ENCODE assay signal across 10 cellular contexts in genomic region chr15:40150163-40150925, GRCh38. TPM values are rescaled to one million over a fixed set of nuclear protein-coding genes. Genes with fewer than 3 reads are reported as not detected.
DNase-seq lines count a peak whose midpoint lies in the region; ATAC-seq, FAIRE-seq and TF ChIP-seq lines count a peak whose summit lies in the region.
"Had no signal": no experiment of that assay in that cellular context is flagged by ENCODE, and none has a peak within 500 bp of the region (broad histone marks: within the 10 kb centered on the region; RNA-seq: fewer than 3 reads in every experiment).

No MANE protein-coding gene starts in this region.

- peak; percentile 54 for DNase-seq in activated CD8-positive, alpha-beta memory T cell treated with anti-CD3 and anti-CD28 coated beads for 24 hours
- no peak for DNase-seq in activated CD8-positive, alpha-beta memory T cell treated with anti-CD3 and anti-CD28 coated beads, Interleukin-2, amount 50 U/mL, for 48 hours
- DNase-seq in RKO (ENCODE audit: low spot score) (peak; percentile 74), fibroblast of pulmonary artery (ENCODE audit: low read depth) (peak; percentile 68), urothelium cell line (ENCODE audit: low spot score) (peak; percentile 87), retina (no peak), D341Med (ENCODE audit: low spot score) (no peak)
- DNase-seq in activated CD8-positive, alpha-beta T cell treated with anti-CD3 and anti-CD28 coated beads, Interleukin-2, amount 10 ng/mL, durations not matched to agents 7 days and 5 days, result no peak

- FAIRE-seq in urothelium cell line (lab: Jason Lieb, UNC), result peak; percentile 81

- H3K36me3 Mint-ChIP-seq in activated CD8-positive, alpha-beta T cell treated with anti-CD3 and anti-CD28 coated beads, Interleukin-2, amount 10 ng/mL, durations not matched to agents 7 days and 5 days (ENCODE audit: low read depth), result no peaks in the 10 kb centered on the region

- no peaks in the 10 kb centered on the region for H3K4me1 Mint-ChIP-seq in activated CD8-positive, alpha-beta T cell treated with anti-CD3 and anti-CD28 coated beads, Interleukin-2, amount 10 ng/mL, durations not matched to agents 7 days and 5 days (ENCODE audit: low read depth)

- CTCF ChIA-PET in activated CD8-positive, alpha-beta T cell treated with anti-CD3 and anti-CD28 coated beads, Interleukin-2, amount 10 ng/mL, durations not matched to agents 7 days and 5 days (lab: Charles Lee), result interaction anchor here (1.1 to 1.2 kb wide), 2 partner anchors 10 to 46 kb away, joined by 4 to 5 read pairs; no protein-coding TSS in a partner anchor

- H3K9me3 Mint-ChIP-seq in activated CD8-positive, alpha-beta T cell treated with anti-CD3 and anti-CD28 coated beads, Interleukin-2, amount 10 ng/mL, durations not matched to agents 7 days and 5 days (ENCODE audit: insufficient read depth), result no peaks in the 10 kb centered on the region

- no peak for ATAC-seq in activated CD8-positive, alpha-beta T cell treated with anti-CD3 and anti-CD28 coated beads, Interleukin-2, amount 10 ng/mL, durations not matched to agents 7 days and 5 days

- H3K4me3 ChIP-seq in fibroblast of pulmonary artery (replicated peaks; ENCODE audit: low read depth, low read length), result no peak overlapping the region
- H3K4me3 ChIP-seq: BLaER1, cardiac muscle cell had no signal

- POLR2A ChIA-PET in activated CD8-positive, alpha-beta T cell treated with anti-CD3 and anti-CD28 coated beads, Interleukin-2, amount 10 ng/mL, durations not matched to agents 7 days and 5 days (lab: Charles Lee), result no interaction called here

- no peak for TF ChIP-seq CTCF in fibroblast of pulmonary artery (IDR thresholded peaks at IDR 0.05; ENCODE audit: low read length, missing control alignments)

- H3K27ac Mint-ChIP-seq in activated CD8-positive, alpha-beta T cell treated with anti-CD3 and anti-CD28 coated beads, Interleukin-2, amount 10 ng/mL, durations not matched to agents 7 days and 5 days, result no peak overlapping the region

- no peak overlapping the region for H3K4me3 Mint-ChIP-seq in activated CD8-positive, alpha-beta T cell treated with anti-CD3 and anti-CD28 coated beads, Interleukin-2, amount 10 ng/mL, durations not matched to agents 7 days and 5 days

- H3K27me3 Mint-ChIP-seq in activated CD8-positive, alpha-beta T cell treated with anti-CD3 and anti-CD28 coated beads, Interleukin-2, amount 10 ng/mL, durations not matched to agents 7 days and 5 days (ENCODE audit: low read depth), result peaks cover 18% of the 10 kb centered on the region

RNA-seq across cellular contexts. Expression of gene BUB1B, which starts 10.5 kb away (rescaled TPM):
- 10 to 100 TPM; 91.9 to 94.9 TPM for total RNA-seq in activated CD8-positive, alpha-beta T cell treated with anti-CD3 and anti-CD28 coated beads, Interleukin-2, amount 10 ng/mL, durations not matched to agents 7 days and 5 days

RNA-seq across cellular contexts. Expression of gene BMF, which starts 41.7 kb away (rescaled TPM):
- 1 to 10 TPM; 2.2 to 4.0 TPM for total RNA-seq in activated CD8-positive, alpha-beta T cell treated with anti-CD3 and anti-CD28 coated beads, Interleukin-2, amount 10 ng/mL, durations not matched to agents 7 days and 5 days

Comparison
In these comparisons a context has a peak if more than half of its experiments do, and no peak if none do; other contexts are left out.
1. DNase-seq: peak in activated CD8-positive, alpha-beta memory T cell treated with anti-CD3 and anti-CD28 coated beads for 24 hours (single experiment), RKO (single experiment), fibroblast of pulmonary artery (single experiment) and urothelium cell line (single experiment); none in activated CD8-positive, alpha-beta memory T cell treated with anti-CD3 and anti-CD28 coated beads, Interleukin-2, amount 50 U/mL, for 48 hours (single experiment), retina (single experiment), activated CD8-positive, alpha-beta T cell treated with anti-CD3 and anti-CD28 coated beads, Interleukin-2, amount 10 ng/mL, durations not matched to agents 7 days and 5 days (single experiment) and D341Med (single experiment).